In the genomic region with DNA sequence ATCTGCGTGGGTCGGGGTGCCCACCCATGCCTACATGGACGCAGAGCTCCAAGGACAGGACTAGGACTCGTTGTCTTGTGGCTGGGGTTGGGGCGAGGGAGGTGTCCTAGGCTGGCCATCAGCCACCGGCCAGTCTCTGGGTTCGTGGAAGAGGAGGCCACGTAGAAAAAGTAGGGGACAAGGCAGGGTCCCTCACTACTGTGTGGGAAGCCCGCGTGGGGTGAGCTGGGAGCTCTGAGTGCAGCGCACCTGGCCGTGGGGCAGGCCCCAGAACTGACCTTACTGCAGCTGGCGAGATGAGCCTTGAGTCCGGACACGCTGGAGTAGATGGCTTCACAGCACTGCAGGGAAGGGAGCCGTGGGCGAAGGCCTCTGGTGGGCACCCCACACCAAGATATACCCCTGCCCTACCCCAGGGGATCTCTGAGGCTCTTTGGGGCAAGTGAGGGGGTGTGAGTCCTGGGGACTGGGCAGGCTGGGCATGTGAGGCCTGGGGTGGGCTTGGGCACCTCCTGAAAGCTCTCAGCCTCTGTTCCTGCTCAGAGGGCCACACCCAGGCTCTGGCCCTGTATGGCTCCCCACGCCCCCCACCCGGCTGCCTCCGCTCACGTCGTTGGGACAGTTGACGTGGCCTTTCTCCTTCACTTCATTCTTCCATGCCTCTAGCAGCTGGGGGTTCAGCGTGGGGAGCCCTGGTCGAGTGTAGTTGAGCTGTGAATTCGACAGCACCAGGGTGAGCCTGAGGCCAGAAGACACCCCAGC, we compare ENCODE assay signal across 2 cellular contexts.
TF ChIP-seq lines count a peak whose summit lies in the region.

No MANE protein-coding gene starts in this region.

TF ChIP-seq in K562, 482 proteins besides CTCF, POLR2A, EP300 and RAD21:
- TF ChIP-seq POLR2G (IDR thresholded peaks at IDR 0.05; ENCODE audit: low read depth, low read length) = peak; percentile 9; the same call in 1 of the 2 replicates
- TF ChIP-seq DMBX1 (CRISPR knock-in tag; IDR thresholded peaks at IDR 0.05; ENCODE audit: borderline replicate concordance) = no peak
- no peak for TF ChIP-seq MYNN (IDR thresholded peaks at IDR 0.05)
- no peak for TF ChIP-seq MYNN (CRISPR knock-in tag; IDR thresholded peaks at IDR 0.05)
- TF ChIP-seq ZBED1 (IDR thresholded peaks at IDR 0.05) = no peak
- no peak for TF ChIP-seq SMARCA5 (IDR thresholded peaks at IDR 0.05)
- TF ChIP-seq RBFOX2 (IDR thresholded peaks at IDR 0.05; ENCODE audit: low read depth, low read length) = 0 out of 2 replicates have a peak, but pooled peaks have one; percentile 5
- TF ChIP-seq RBBP5 (IDR thresholded peaks at IDR 0.05; ENCODE audit: borderline replicate concordance, insufficient read depth, low read length, poor library complexity, severe bottlenecking) = no peak
- TF ChIP-seq TAF7 (tag; IDR thresholded peaks at IDR 0.05) = no peak

TF ChIP-seq in WTC11, 78 proteins besides CTCF, POLR2A, EP300 and RAD21:
- TF ChIP-seq CREM (CRISPR knock-in tag; IDR thresholded peaks at IDR 0.05) (no peak), ZNF317 (CRISPR knock-in tag; IDR thresholded peaks at IDR 0.05; ENCODE audit: borderline replicate concordance, low read depth) (no peak), ZNF138 (CRISPR knock-in tag; conservative IDR thresholded peaks at IDR 0.05) (no peak), OVOL2 (CRISPR knock-in tag; IDR thresholded peaks at IDR 0.05; ENCODE audit: borderline replicate concordance) (no peak)
- TF ChIP-seq, protein P1, sequence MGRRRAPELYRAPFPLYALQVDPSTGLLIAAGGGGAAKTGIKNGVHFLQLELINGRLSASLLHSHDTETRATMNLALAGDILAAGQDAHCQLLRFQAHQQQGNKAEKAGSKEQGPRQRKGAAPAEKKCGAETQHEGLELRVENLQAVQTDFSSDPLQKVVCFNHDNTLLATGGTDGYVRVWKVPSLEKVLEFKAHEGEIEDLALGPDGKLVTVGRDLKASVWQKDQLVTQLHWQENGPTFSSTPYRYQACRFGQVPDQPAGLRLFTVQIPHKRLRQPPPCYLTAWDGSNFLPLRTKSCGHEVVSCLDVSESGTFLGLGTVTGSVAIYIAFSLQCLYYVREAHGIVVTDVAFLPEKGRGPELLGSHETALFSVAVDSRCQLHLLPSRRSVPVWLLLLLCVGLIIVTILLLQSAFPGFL (CRISPR knock-in tag; IDR thresholded peaks at IDR 0.05; ENCODE audit: borderline replicate concordance) = no peak
TF ChIP-seq in WTC11: peak in this region for 0.
